1 cellular context compared by ENCODE assay signal in genomic region chr17:17812211-17813054, GRCh38.
TF ChIP-seq lines count a peak whose summit lies in the region.

No MANE protein-coding gene starts in this region.

TF ChIP-seq in HepG2, 621 proteins besides CTCF, POLR2A, EP300 and RAD21 (continued from another document and continues in another):
- TF ChIP-seq ZBTB46 (CRISPR knock-in tag; IDR thresholded peaks at IDR 0.05; ENCODE audit: borderline replicate concordance) (no peak), FOXP1 (IDR thresholded peaks at IDR 0.05) (no peak), FOXP1 (CRISPR knock-in tag; IDR thresholded peaks at IDR 0.05) (no peak), ZNF572 (CRISPR knock-in tag; IDR thresholded peaks at IDR 0.05) (peak; percentile 76; the same call in 1 of the 2 replicates), CEBPZ (IDR thresholded peaks at IDR 0.05; ENCODE audit: low read length) (no peak), TEAD3 (CRISPR knock-in tag; optimal IDR thresholded peaks at IDR 0.05; ENCODE audit: borderline replicate concordance) (peak; percentile 59), FOXA3 (CRISPR knock-in tag; IDR thresholded peaks at IDR 0.05) (peak; percentile 30; the same call in 1 of the 2 replicates), ATF7-NPFF (CRISPR knock-in tag; IDR thresholded peaks at IDR 0.05; ENCODE audit: low read depth) (peak; percentile 84), ZNF251 (CRISPR knock-in tag; IDR thresholded peaks at IDR 0.05) (0 out of 2 replicates have a peak, but pooled peaks have one; percentile 81), ZBTB14 (CRISPR knock-in tag; IDR thresholded peaks at IDR 0.05) (no peak), ZNF460 (CRISPR knock-in tag; IDR thresholded peaks at IDR 0.05; ENCODE audit: borderline replicate concordance) (no peak), HOXA7 (CRISPR knock-in tag; IDR thresholded peaks at IDR 0.05) (no peak), TCF7L2 (IDR thresholded peaks at IDR 0.05; ENCODE audit: low read depth, low read length) (no peak), ZNF501 (CRISPR knock-in tag; IDR thresholded peaks at IDR 0.05) (peak; percentile 78; the same call in 1 of the 2 replicates), THAP8 (CRISPR knock-in tag; IDR thresholded peaks at IDR 0.05; ENCODE audit: borderline replicate concordance) (no peak), ZNF503 (CRISPR knock-in tag; IDR thresholded peaks at IDR 0.05) (no peak), ZSCAN9 (CRISPR knock-in tag; IDR thresholded peaks at IDR 0.05; ENCODE audit: borderline replicate concordance) (no peak), BATF2 (CRISPR knock-in tag; IDR thresholded peaks at IDR 0.05) (no peak), ZNF562 (CRISPR knock-in tag; IDR thresholded peaks at IDR 0.05; ENCODE audit: borderline replicate concordance) (no peak), ZNF766 (CRISPR knock-in tag; IDR thresholded peaks at IDR 0.05; ENCODE audit: borderline replicate concordance) (peak; percentile 48; the same call in 1 of the 2 replicates), HMG20B (CRISPR knock-in tag; conservative IDR thresholded peaks at IDR 0.05) (0 out of 2 replicates have a peak, but pooled peaks have one; percentile 25), RFXAP (CRISPR knock-in tag; IDR thresholded peaks at IDR 0.05; ENCODE audit: borderline replicate concordance) (no peak), ZNF530 (CRISPR knock-in tag; IDR thresholded peaks at IDR 0.05; ENCODE audit: low read depth) (no peak), ZNF276 (CRISPR knock-in tag; IDR thresholded peaks at IDR 0.05; ENCODE audit: low read depth) (no peak), ISX (CRISPR knock-in tag; conservative IDR thresholded peaks at IDR 0.05) (no peak), ZNF33B (CRISPR knock-in tag; IDR thresholded peaks at IDR 0.05) (no peak), SMC3 (IDR thresholded peaks at IDR 0.05; ENCODE audit: low read length) (peak; percentile 48; the same call in 1 of the 2 replicates), ZNF678 (CRISPR knock-in tag; IDR thresholded peaks at IDR 0.05) (no peak), SOX5 (CRISPR knock-in tag; IDR thresholded peaks at IDR 0.05; ENCODE audit: borderline replicate concordance) (no peak), ZNF709 (CRISPR knock-in tag; IDR thresholded peaks at IDR 0.05) (no peak), NFIC (IDR thresholded peaks at IDR 0.05; ENCODE audit: low read length) (no peak), REPIN1 (CRISPR knock-in tag; IDR thresholded peaks at IDR 0.05; ENCODE audit: borderline replicate concordance, low read depth) (no peak), ZNF33A (CRISPR knock-in tag; IDR thresholded peaks at IDR 0.05; ENCODE audit: borderline replicate concordance) (no peak), ZBTB3 (CRISPR knock-in tag; IDR thresholded peaks at IDR 0.05; ENCODE audit: borderline replicate concordance, low read depth) (no peak), ZNF138 (CRISPR knock-in tag; IDR thresholded peaks at IDR 0.05; ENCODE audit: low read depth) (no peak), CREM (IDR thresholded peaks at IDR 0.05) (no peak), CREM (CRISPR knock-in tag; IDR thresholded peaks at IDR 0.05) (no peak)
- TF ChIP-seq, protein P1, sequence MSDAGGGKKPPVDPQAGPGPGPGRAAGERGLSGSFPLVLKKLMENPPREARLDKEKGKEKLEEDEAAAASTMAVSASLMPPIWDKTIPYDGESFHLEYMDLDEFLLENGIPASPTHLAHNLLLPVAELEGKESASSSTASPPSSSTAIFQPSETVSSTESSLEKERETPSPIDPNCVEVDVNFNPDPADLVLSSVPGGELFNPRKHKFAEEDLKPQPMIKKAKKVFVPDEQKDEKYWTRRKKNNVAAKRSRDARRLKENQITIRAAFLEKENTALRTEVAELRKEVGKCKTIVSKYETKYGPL (CRISPR knock-in tag; IDR thresholded peaks at IDR 0.05) = no peak
- TF ChIP-seq, protein P2, sequence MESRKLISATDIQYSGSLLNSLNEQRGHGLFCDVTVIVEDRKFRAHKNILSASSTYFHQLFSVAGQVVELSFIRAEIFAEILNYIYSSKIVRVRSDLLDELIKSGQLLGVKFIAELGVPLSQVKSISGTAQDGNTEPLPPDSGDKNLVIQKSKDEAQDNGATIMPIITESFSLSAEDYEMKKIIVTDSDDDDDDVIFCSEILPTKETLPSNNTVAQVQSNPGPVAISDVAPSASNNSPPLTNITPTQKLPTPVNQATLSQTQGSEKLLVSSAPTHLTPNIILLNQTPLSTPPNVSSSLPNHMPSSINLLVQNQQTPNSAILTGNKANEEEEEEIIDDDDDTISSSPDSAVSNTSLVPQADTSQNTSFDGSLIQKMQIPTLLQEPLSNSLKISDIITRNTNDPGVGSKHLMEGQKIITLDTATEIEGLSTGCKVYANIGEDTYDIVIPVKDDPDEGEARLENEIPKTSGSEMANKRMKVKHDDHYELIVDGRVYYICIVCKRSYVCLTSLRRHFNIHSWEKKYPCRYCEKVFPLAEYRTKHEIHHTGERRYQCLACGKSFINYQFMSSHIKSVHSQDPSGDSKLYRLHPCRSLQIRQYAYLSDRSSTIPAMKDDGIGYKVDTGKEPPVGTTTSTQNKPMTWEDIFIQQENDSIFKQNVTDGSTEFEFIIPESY (CRISPR knock-in tag; IDR thresholded peaks at IDR 0.05) = peak; percentile 93
